ENCODE assay signal across 8 cellular contexts in genomic region chr10:68073631-68074403, GRCh38.
A peak's percentile ranks its signal among the peaks of the same experiment; 100 is the strongest.
DNase-seq lines count a peak whose midpoint lies in the region.

No MANE protein-coding gene starts in this region.

- H3K27me3 ChIP-seq in NT2/D1 (ENCODE audit: insufficient read depth, insufficient read length) (no peaks in the 10 kb centered on the region), muscle layer of colon (ENCODE audit: control insufficient read depth in 1 of 2, insufficient read depth in 2 of 2, low read length in 2 of 2) (no peaks in the 10 kb centered on the region)

- H3K27ac Mint-ChIP-seq in dendritic cell treated with granulocyte-macrophage colony-stimulating factor and Interleukin-4, amounts not matched to agents 40 ng/mL and 50 ng/mL, for 4 days, result peak overlapping the region; percentile 95

- H3K27me3 Mint-ChIP-seq in dendritic cell treated with granulocyte-macrophage colony-stimulating factor and Interleukin-4, amounts not matched to agents 40 ng/mL and 50 ng/mL, for 4 days, result no peaks in the 10 kb centered on the region

- H3K36me3 ChIP-seq in NT2/D1 (ENCODE audit: insufficient read depth, insufficient read length, low read length) (peaks cover 14% of the 10 kb centered on the region), muscle layer of colon (ENCODE audit: insufficient read depth, low read length) (peaks cover under 1% of the 10 kb centered on the region)

- DNase-seq in GM03348 (ENCODE audit: low spot score) (peak; percentile 3), NT2/D1 (ENCODE audit: low read depth, low spot score) (no peak), NCI-H2107 (lab: John Stamatoyannopoulos, UW) (no peak), NCI-H2196 treated with DMSO at 0.1 percent for 48 hours (lab: John Stamatoyannopoulos, UW; ENCODE audit: unreplicated experiment) (no peak)
- DNase-seq in stimulated activated CD4-positive, alpha-beta T cell treated with anti-CD3 and anti-CD28 coated beads, Interleukin-2, amount 100 ng/mL, for 48 hours, result no peak
- DNase-seq in activated CD4-positive, alpha-beta T cell treated with anti-CD3 and anti-CD28 coated beads, Interleukin-2, amount 50 U/mL, for 48 hours, result no peak

- peaks cover 34% of the 10 kb centered on the region for H3K36me3 Mint-ChIP-seq in dendritic cell treated with granulocyte-macrophage colony-stimulating factor and Interleukin-4, amounts not matched to agents 40 ng/mL and 50 ng/mL, for 4 days (ENCODE audit: low read depth)

- peak overlapping the region; percentile 91 for H3K27ac ChIP-seq in muscle layer of colon (ENCODE audit: low read depth, low read length)

- H3K9me3 ChIP-seq in NT2/D1 (ENCODE audit: insufficient read depth, low read length) (no peaks in the 10 kb centered on the region), muscle layer of colon (ENCODE audit: low read length) (no peaks in the 10 kb centered on the region)

- peak overlapping the region; percentile 95 for H3K9ac ChIP-seq in NT2/D1 (ENCODE audit: insufficient read length, low read depth)
- H3K9ac ChIP-seq in muscle layer of colon (ENCODE audit: low read length), result peak overlapping the region; percentile 89

- peak overlapping the region; percentile 91 for H3K4me3 Mint-ChIP-seq in dendritic cell treated with granulocyte-macrophage colony-stimulating factor and Interleukin-4, amounts not matched to agents 40 ng/mL and 50 ng/mL, for 4 days

- peak overlapping the region; percentile 88 for H3K4me3 ChIP-seq in NT2/D1 (ENCODE audit: insufficient read length, low read depth)
- peak overlapping the region; percentile 71 to 97 for H3K4me3 ChIP-seq in muscle layer of colon (ENCODE audit: low read depth in 1 of 2, low read length in 2 of 2)

- peaks cover 19% of the 10 kb centered on the region for H3K4me1 Mint-ChIP-seq in dendritic cell treated with granulocyte-macrophage colony-stimulating factor and Interleukin-4, amounts not matched to agents 40 ng/mL and 50 ng/mL, for 4 days (ENCODE audit: low read depth)

- no peaks in the 10 kb centered on the region for H3K9me3 Mint-ChIP-seq in dendritic cell treated with granulocyte-macrophage colony-stimulating factor and Interleukin-4, amounts not matched to agents 40 ng/mL and 50 ng/mL, for 4 days

- H3K4me1 ChIP-seq in NT2/D1 (ENCODE audit: insufficient read depth, insufficient read length), result no peaks in the 10 kb centered on the region
- peaks cover 9% of the 10 kb centered on the region for H3K4me1 ChIP-seq in muscle layer of colon (ENCODE audit: insufficient read depth, low read length)

- intact Hi-C loops in dendritic cell treated with granulocyte-macrophage colony-stimulating factor and Interleukin-4, amounts not matched to agents 40 ng/mL and 50 ng/mL, for 4 days (cut with micrococcal nuclease), result loop anchor here (5.0 kb wide), 1 partner anchor 187 kb away; no protein-coding TSS in a partner anchor
